11 cellular contexts compared by ENCODE assay signal in the genomic region with DNA sequence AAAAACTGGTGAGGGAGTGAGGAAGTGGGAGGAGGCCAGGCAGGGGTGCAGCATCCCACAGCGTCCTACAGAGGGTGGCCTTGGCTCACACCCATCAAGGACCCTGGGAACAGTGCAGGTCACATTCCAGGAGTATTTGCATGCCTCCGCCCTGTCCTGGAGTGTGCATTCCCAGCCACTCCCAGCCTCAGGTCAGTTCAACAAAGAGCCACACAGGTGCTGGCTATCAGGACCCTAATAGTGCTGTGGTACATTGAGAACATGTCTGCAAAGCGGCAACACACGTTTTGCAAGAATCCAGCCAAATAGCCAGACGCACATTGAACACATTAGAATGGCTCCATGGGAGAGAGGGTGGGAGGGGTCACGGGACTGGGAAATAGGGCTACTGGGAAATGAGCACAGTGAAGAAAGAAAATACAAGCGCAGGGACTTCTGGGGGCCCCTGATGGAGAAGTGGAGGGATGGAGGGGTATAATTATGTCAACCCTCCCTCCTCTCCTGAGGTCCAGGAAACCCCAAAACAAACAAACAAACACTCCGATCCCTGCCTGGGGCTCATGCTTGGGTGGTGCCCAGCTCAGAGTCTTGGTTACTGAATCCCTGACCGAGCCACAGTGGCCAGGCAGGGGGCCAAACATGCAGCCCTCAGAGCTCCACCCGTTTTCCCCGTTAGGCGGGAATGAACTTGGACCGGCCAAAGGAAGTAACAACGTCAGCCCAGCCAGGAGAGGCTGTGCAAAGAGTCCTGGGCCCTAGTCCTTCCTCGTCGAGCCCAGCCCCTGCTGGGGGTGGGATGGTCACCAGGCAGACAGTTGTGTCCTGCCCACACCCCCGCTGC. TPM values are rescaled to one million over a fixed set of nuclear protein-coding genes. Genes with fewer than 3 reads are reported as not detected.
A peak's percentile ranks its signal among the peaks of the same experiment; 100 is the strongest.
DNase-seq lines count a peak whose midpoint lies in the region; ATAC-seq and TF ChIP-seq lines count a peak whose summit lies in the region.
"Had no signal": no experiment of that assay in that cellular context is flagged by ENCODE, and none has a peak within 500 bp of the region (broad histone marks: within the 10 kb centered on the region; RNA-seq: fewer than 3 reads in every experiment).

No MANE protein-coding gene starts in this region.

- no peaks in the 10 kb centered on the region for H3K27me3 ChIP-seq in heart right ventricle

- DNase-seq in ELF-1 (ENCODE audit: low read depth, low spot score), result peak; percentile 93
- peak; percentile 57 for DNase-seq in WTC11 (ENCODE audit: low spot score)
- peak; percentile 81 to 88 for DNase-seq in heart right ventricle
- peak; percentile 63 for DNase-seq in progenitor cell of endocrine pancreas (ENCODE audit: low spot score, unreplicated experiment)
- DNase-seq in HPDE6-E6E7 (ENCODE audit: extremely low spot score), result no peak
- no peak for DNase-seq in globus pallidus (ENCODE audit: low spot score)
- DNase-seq in DMS153 treated with DMSO at 0.1 percent for 48 hours (lab: John Stamatoyannopoulos, UW; ENCODE audit: unreplicated experiment), result no peak
- DNase-seq: NCI-H1417, occipital lobe had no signal

- H3K4me3 Mint-ChIP-seq in WTC11 (no peak overlapping the region), progenitor cell of endocrine pancreas (ENCODE audit: low read depth) (no peak overlapping the region)

- H3K36me3 Mint-ChIP-seq in WTC11 (no peaks in the 10 kb centered on the region), progenitor cell of endocrine pancreas (ENCODE audit: insufficient read depth) (no peaks in the 10 kb centered on the region)

- intact Hi-C loops in heart right ventricle (cut with DNase I), result loop anchor here in 1 of 10 donors (5.0 kb wide), 2 partner anchors 35 to 155 kb away; a partner anchor contains a TSS

- TF ChIP-seq CTCF in WTC11 (IDR thresholded peaks at IDR 0.05) (no peak), heart right ventricle (IDR thresholded peaks at IDR 0.05) (peak in 4 of 9 donors; percentile 10 to 38 (median 21)), progenitor cell of endocrine pancreas (IDR thresholded peaks at IDR 0.05; ENCODE audit: unreplicated experiment) (peak; percentile 54)

- H3K27ac Mint-ChIP-seq in WTC11, result peak overlapping the region; percentile 79; the same call in 1 of the 2 replicates
- H3K27ac Mint-ChIP-seq in progenitor cell of endocrine pancreas, result peak overlapping the region; percentile 96

- peak overlapping the region; percentile 39 to 95 (median 86) for H3K27ac ChIP-seq in heart right ventricle
- H3K27ac ChIP-seq: VCaP had no signal

- CTCF ChIA-PET in WTC11 (lab: Charles Lee), result interaction anchor here (0.6 to 1.9 kb wide), 3 partner anchors 14 to 155 kb away, joined by 4 to 5 read pairs (median 5); no protein-coding TSS in a partner anchor

- 0 out of 2 replicates have a peak, but pooled peaks cover 3% of the 10 kb centered on the region for H3K9me3 Mint-ChIP-seq in WTC11
- no peaks in the 10 kb centered on the region for H3K9me3 Mint-ChIP-seq in progenitor cell of endocrine pancreas (ENCODE audit: low read depth)

- POLR2A ChIA-PET in WTC11 (lab: Charles Lee), result no interaction called here

- no peaks in the 10 kb centered on the region for H3K27me3 Mint-ChIP-seq in WTC11 (ENCODE audit: low read depth)
- peaks cover 8% of the 10 kb centered on the region for H3K27me3 Mint-ChIP-seq in progenitor cell of endocrine pancreas

- 28 to 33% methylated on average over 17 of the region's 17 CpGs for WGBS in heart right ventricle, 2 donors

- H3K4me1 ChIP-seq in heart right ventricle, result peaks cover 35 to 98% (median 58%) of the 10 kb centered on the region in 9 donors

- ATAC-seq in WTC11 (peak; percentile 90), heart right ventricle (peak; percentile 65 to 86 (median 80)), HG03175 (IDR thresholded peaks at IDR 0.05; ENCODE audit: unreplicated experiment) (no peak)

- H3K36me3 ChIP-seq in heart right ventricle, result no peaks in the 10 kb centered on the region

- H3K4me3 ChIP-seq in heart right ventricle, result no peak overlapping the region

- H3K9me3 ChIP-seq in heart right ventricle, result no peaks in the 10 kb centered on the region

- peaks cover 43% of the 10 kb centered on the region for H3K4me1 Mint-ChIP-seq in WTC11
- H3K4me1 Mint-ChIP-seq in progenitor cell of endocrine pancreas (ENCODE audit: low read depth), result peaks cover 43% of the 10 kb centered on the region

TF ChIP-seq in WTC11, 78 proteins besides CTCF, POLR2A, EP300 and RAD21 (continues in another document):
- TF ChIP-seq, protein P1, sequence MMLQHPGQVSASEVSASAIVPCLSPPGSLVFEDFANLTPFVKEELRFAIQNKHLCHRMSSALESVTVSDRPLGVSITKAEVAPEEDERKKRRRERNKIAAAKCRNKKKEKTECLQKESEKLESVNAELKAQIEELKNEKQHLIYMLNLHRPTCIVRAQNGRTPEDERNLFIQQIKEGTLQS (CRISPR knock-in tag; conservative IDR thresholded peaks at IDR 0.05), result no peak
- TF ChIP-seq, protein P2, sequence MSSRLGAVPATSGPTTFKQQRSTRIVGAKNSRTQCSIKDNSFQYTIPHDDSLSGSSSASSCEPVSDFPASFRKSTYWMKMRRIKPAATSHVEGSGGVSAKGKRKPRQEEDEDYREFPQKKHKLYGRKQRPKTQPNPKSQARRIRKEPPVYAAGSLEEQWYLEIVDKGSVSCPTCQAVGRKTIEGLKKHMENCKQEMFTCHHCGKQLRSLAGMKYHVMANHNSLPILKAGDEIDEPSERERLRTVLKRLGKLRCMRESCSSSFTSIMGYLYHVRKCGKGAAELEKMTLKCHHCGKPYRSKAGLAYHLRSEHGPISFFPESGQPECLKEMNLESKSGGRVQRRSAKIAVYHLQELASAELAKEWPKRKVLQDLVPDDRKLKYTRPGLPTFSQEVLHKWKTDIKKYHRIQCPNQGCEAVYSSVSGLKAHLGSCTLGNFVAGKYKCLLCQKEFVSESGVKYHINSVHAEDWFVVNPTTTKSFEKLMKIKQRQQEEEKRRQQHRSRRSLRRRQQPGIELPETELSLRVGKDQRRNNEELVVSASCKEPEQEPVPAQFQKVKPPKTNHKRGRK (CRISPR knock-in tag; IDR thresholded peaks at IDR 0.05; ENCODE audit: borderline replicate concordance), result no peak
- TF ChIP-seq, protein P3, sequence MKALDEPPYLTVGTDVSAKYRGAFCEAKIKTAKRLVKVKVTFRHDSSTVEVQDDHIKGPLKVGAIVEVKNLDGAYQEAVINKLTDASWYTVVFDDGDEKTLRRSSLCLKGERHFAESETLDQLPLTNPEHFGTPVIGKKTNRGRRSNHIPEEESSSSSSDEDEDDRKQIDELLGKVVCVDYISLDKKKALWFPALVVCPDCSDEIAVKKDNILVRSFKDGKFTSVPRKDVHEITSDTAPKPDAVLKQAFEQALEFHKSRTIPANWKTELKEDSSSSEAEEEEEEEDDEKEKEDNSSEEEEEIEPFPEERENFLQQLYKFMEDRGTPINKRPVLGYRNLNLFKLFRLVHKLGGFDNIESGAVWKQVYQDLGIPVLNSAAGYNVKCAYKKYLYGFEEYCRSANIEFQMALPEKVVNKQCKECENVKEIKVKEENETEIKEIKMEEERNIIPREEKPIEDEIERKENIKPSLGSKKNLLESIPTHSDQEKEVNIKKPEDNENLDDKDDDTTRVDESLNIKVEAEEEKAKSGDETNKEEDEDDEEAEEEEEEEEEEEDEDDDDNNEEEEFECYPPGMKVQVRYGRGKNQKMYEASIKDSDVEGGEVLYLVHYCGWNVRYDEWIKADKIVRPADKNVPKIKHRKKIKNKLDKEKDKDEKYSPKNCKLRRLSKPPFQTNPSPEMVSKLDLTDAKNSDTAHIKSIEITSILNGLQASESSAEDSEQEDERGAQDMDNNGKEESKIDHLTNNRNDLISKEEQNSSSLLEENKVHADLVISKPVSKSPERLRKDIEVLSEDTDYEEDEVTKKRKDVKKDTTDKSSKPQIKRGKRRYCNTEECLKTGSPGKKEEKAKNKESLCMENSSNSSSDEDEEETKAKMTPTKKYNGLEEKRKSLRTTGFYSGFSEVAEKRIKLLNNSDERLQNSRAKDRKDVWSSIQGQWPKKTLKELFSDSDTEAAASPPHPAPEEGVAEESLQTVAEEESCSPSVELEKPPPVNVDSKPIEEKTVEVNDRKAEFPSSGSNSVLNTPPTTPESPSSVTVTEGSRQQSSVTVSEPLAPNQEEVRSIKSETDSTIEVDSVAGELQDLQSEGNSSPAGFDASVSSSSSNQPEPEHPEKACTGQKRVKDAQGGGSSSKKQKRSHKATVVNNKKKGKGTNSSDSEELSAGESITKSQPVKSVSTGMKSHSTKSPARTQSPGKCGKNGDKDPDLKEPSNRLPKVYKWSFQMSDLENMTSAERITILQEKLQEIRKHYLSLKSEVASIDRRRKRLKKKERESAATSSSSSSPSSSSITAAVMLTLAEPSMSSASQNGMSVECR (CRISPR knock-in tag; IDR thresholded peaks at IDR 0.05; ENCODE audit: borderline replicate concordance), result no peak
- no peak for TF ChIP-seq ZNF317 (CRISPR knock-in tag; IDR thresholded peaks at IDR 0.05; ENCODE audit: borderline replicate concordance, low read depth)
- TF ChIP-seq NFYB (CRISPR knock-in tag; conservative IDR thresholded peaks at IDR 0.05; ENCODE audit: low read depth), result no peak
- TF ChIP-seq TEAD4 (CRISPR knock-in tag; IDR thresholded peaks at IDR 0.05), result peak; percentile 54; the same call in 1 of the 2 replicates
- TF ChIP-seq FOXJ3 (CRISPR knock-in tag; IDR thresholded peaks at IDR 0.05; ENCODE audit: borderline replicate concordance), result no peak
- TF ChIP-seq TP53 (CRISPR knock-in tag; IDR thresholded peaks at IDR 0.05), result no peak
- TF ChIP-seq JUN (CRISPR knock-in tag; IDR thresholded peaks at IDR 0.05), result no peak
- no peak for TF ChIP-seq CBFB (CRISPR knock-in tag; IDR thresholded peaks at IDR 0.05; ENCODE audit: low read depth)
- TF ChIP-seq, protein P4, sequence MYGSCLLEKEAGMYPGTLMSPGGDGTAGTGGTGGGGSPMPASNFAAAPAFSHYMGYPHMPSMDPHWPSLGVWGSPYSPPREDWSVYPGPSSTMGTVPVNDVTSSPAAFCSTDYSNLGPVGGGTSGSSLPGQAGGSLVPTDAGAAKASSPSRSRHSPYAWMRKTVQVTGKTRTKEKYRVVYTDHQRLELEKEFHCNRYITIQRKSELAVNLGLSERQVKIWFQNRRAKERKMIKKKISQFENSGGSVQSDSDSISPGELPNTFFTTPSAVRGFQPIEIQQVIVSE (CRISPR knock-in tag; IDR thresholded peaks at IDR 0.05; ENCODE audit: borderline replicate concordance), result no peak
- TF ChIP-seq GABPB1 (CRISPR knock-in tag; IDR thresholded peaks at IDR 0.05), result no peak
- TF ChIP-seq RORB (CRISPR knock-in tag; IDR thresholded peaks at IDR 0.05), result no peak
- TF ChIP-seq ZNF671 (CRISPR knock-in tag; IDR thresholded peaks at IDR 0.05), result no peak

RNA-seq across cellular contexts. Expression of a gene that starts 36.4 kb away (rescaled TPM):
- 1.4 to 1.9 TPM (median 1.6 TPM) in 3 replicates for total RNA-seq in WTC11 (2021)
- 10 to 100 TPM in 2 of 10 donors, 1 to 10 TPM in 8; 4.7 to 24.0 (median 5.8) TPM for total RNA-seq in heart right ventricle
- 1 to 10 TPM; 2.2 to 2.8 TPM for polyA plus RNA-seq in heart right ventricle
- not detected in 2 replicates for total RNA-seq in progenitor cell of endocrine pancreas

Comparison
In these comparisons a context has a peak if more than half of its experiments do, and no peak if none do; other contexts are left out.
1. DNase-seq: peak in ELF-1 (single experiment), WTC11 (single experiment), heart right ventricle (2 of 2) and progenitor cell of endocrine pancreas (single experiment); none in HPDE6-E6E7 (single experiment), globus pallidus (single experiment) and DMS153 treated with DMSO at 0.1 percent for 48 hours (single experiment).